ENCODE assay signal across 15 cellular contexts in genomic region chr6:106192824-106193223, GRCh38.
DNase-seq lines count a peak whose midpoint lies in the region; ATAC-seq and TF ChIP-seq lines count a peak whose summit lies in the region.
"Had no signal": no experiment of that assay in that cellular context is flagged by ENCODE, and none has a peak within 500 bp of the region (broad histone marks: within the 10 kb centered on the region; RNA-seq: fewer than 3 reads in every experiment).

No MANE protein-coding gene starts in this region.

- no peak for ATAC-seq in activated naive CD8-positive, alpha-beta T cell treated with anti-CD3 and anti-CD28 coated beads, Interleukin-2, amount 10 ng/mL, durations not matched to agents 7 days and 5 days (ENCODE audit: low read depth)
- no peak for ATAC-seq in activated naive CD8-positive, alpha-beta T cell treated with anti-CD3 and anti-CD28 coated beads, Interleukin-2, amount 50 U/mL, for 24 hours
- no peak for ATAC-seq in CD4-positive, alpha-beta T cell (ENCODE audit: poor library complexity)
- ATAC-seq: activated T-cell treated with anti-CD3 and anti-CD28 coated beads, Interleukin-2, amount 50 U/mL, for 72 hours; pancreas had no signal

- POLR2A ChIA-PET in activated naive CD8-positive, alpha-beta T cell treated with anti-CD3 and anti-CD28 coated beads, Interleukin-2, amount 10 ng/mL, durations not matched to agents 7 days and 5 days (lab: Charles Lee): interaction anchor here (1.7 kb wide), 2 partner anchors 51 to 95 kb away, joined by 4 to 5 read pairs; no protein-coding TSS in a partner anchor
- POLR2A ChIA-PET in CD4-positive, alpha-beta T cell (lab: Charles Lee): interaction anchor here (0.8 kb wide), 2 partner anchors 14 to 95 kb away, joined by 3 read pairs; no protein-coding TSS in a partner anchor

- CTCF ChIA-PET in CD4-positive, alpha-beta T cell (lab: Charles Lee): interaction anchor here (0.8 to 1.8 kb wide), 4 partner anchors 10 to 107 kb away, joined by 3 to 4 read pairs (median 3); partner anchors contain the start of gene PRDM1

- H3K4me1 Mint-ChIP-seq in activated naive CD8-positive, alpha-beta T cell treated with anti-CD3 and anti-CD28 coated beads, Interleukin-2, amount 10 ng/mL, durations not matched to agents 7 days and 5 days: peaks cover 52% of the 10 kb centered on the region
- H3K4me1 Mint-ChIP-seq in activated naive CD8-positive, alpha-beta T cell treated with anti-CD3 and anti-CD28 coated beads, Interleukin-2, amount 50 U/mL, for 24 hours: peaks cover 57% of the 10 kb centered on the region
- peaks cover 17% of the 10 kb centered on the region for H3K4me1 Mint-ChIP-seq in type B pancreatic cell (ENCODE audit: unreplicated experiment)
- H3K4me1 Mint-ChIP-seq in CD4-positive, alpha-beta T cell (ENCODE audit: low read depth): peaks cover 44% of the 10 kb centered on the region

- H3K27me3 ChIP-seq in fibroblast of lung (ENCODE audit: control insufficient read depth, insufficient read depth, low read length): no peaks in the 10 kb centered on the region
- no peaks in the 10 kb centered on the region for H3K27me3 ChIP-seq in CD4-positive, alpha-beta T cell (ENCODE audit: control insufficient read depth, insufficient read depth, low read length)
- H3K27me3 ChIP-seq: pancreas had no signal

- intact Hi-C loops in CD4-positive, alpha-beta T cell (cut with DNase I, micrococcal nuclease): no loop called here

- no peak overlapping the region for H3K27ac ChIP-seq in fibroblast of lung (ENCODE audit: insufficient read depth, low read length)
- H3K27ac ChIP-seq in CD4-positive, alpha-beta T cell (ENCODE audit: low read depth, low read length): no peak overlapping the region
- H3K27ac ChIP-seq: pancreas had no signal

- peaks cover 2% of the 10 kb centered on the region for H3K9me3 Mint-ChIP-seq in activated naive CD8-positive, alpha-beta T cell treated with anti-CD3 and anti-CD28 coated beads, Interleukin-2, amount 10 ng/mL, durations not matched to agents 7 days and 5 days
- H3K9me3 Mint-ChIP-seq in activated naive CD8-positive, alpha-beta T cell treated with anti-CD3 and anti-CD28 coated beads, Interleukin-2, amount 50 U/mL, for 24 hours: no peaks in the 10 kb centered on the region
- no peaks in the 10 kb centered on the region for H3K9me3 Mint-ChIP-seq in type B pancreatic cell
- H3K9me3 Mint-ChIP-seq in CD4-positive, alpha-beta T cell: no peaks in the 10 kb centered on the region

- H3K4me2 ChIP-seq in fibroblast of lung (ENCODE audit: extremely low read depth, insufficient read depth, low read length): peak overlapping the region; percentile 37

- H3K27ac Mint-ChIP-seq in activated naive CD8-positive, alpha-beta T cell treated with anti-CD3 and anti-CD28 coated beads, Interleukin-2, amount 10 ng/mL, durations not matched to agents 7 days and 5 days: peak overlapping the region; percentile 1
- H3K27ac Mint-ChIP-seq in activated naive CD8-positive, alpha-beta T cell treated with anti-CD3 and anti-CD28 coated beads, Interleukin-2, amount 50 U/mL, for 24 hours: no peak overlapping the region
- peak overlapping the region; percentile 73 for H3K27ac Mint-ChIP-seq in type B pancreatic cell
- no peak overlapping the region for H3K27ac Mint-ChIP-seq in CD4-positive, alpha-beta T cell
- H3K27ac Mint-ChIP-seq: activated T-cell treated with anti-CD3 and anti-CD28 coated beads, Interleukin-2, amount 50 U/mL, for 72 hours had no signal

- no peaks in the 10 kb centered on the region for H3K36me3 ChIP-seq in fibroblast of lung (ENCODE audit: control insufficient read depth, insufficient read depth, low read length)
- H3K36me3 ChIP-seq: HAP-1, pancreas had no signal

- peaks cover 29% of the 10 kb centered on the region for H3K36me3 Mint-ChIP-seq in activated naive CD8-positive, alpha-beta T cell treated with anti-CD3 and anti-CD28 coated beads, Interleukin-2, amount 10 ng/mL, durations not matched to agents 7 days and 5 days
- H3K36me3 Mint-ChIP-seq in activated naive CD8-positive, alpha-beta T cell treated with anti-CD3 and anti-CD28 coated beads, Interleukin-2, amount 50 U/mL, for 24 hours (ENCODE audit: low read depth): peaks cover 31% of the 10 kb centered on the region
- peaks cover 10% of the 10 kb centered on the region for H3K36me3 Mint-ChIP-seq in type B pancreatic cell
- peaks cover 17% of the 10 kb centered on the region for H3K36me3 Mint-ChIP-seq in CD4-positive, alpha-beta T cell (ENCODE audit: low read depth)

- no peaks in the 10 kb centered on the region for H3K79me2 ChIP-seq in fibroblast of lung (ENCODE audit: control insufficient read depth, insufficient read depth, low read length)

- H3K4me1 ChIP-seq in fibroblast of lung (ENCODE audit: control insufficient read depth, extremely low read depth, insufficient read depth, low read length): peaks cover 6% of the 10 kb centered on the region
- H3K4me1 ChIP-seq: pancreas had no signal

- TF ChIP-seq CTCF in fibroblast of lung (conservative IDR thresholded peaks at IDR 0.05 in 1 of 2, IDR thresholded peaks at IDR 0.05 in 1 of 2; ENCODE audit: low read depth in 1 of 2, low read length in 2 of 2): no peak
- TF ChIP-seq CTCF in type B pancreatic cell (conservative IDR thresholded peaks at IDR 0.05): no peak
- no peak for TF ChIP-seq CTCF in CD4-positive, alpha-beta T cell (IDR thresholded peaks at IDR 0.05)

- DNase-seq in activated naive CD8-positive, alpha-beta T cell treated with anti-CD3 and anti-CD28 coated beads, Interleukin-2, amount 10 ng/mL, durations not matched to agents 7 days and 5 days: no peak
- DNase-seq in activated naive CD8-positive, alpha-beta T cell treated with anti-CD3 and anti-CD28 coated beads, Interleukin-2, amount 50 U/mL, for 24 hours: no peak
- DNase-seq in SK-N-DZ (ENCODE audit: low spot score) (peak; percentile 19), fibroblast of lung (ENCODE audit: low read depth in 2 of 2) (peak in 1 of 2 donors; percentile 91), type B pancreatic cell (ENCODE audit: extremely low spot score, unreplicated experiment) (no peak), SKM-1 (lab: John Stamatoyannopoulos, UW; ENCODE audit: unreplicated experiment) (no peak)
- no peak for DNase-seq in CD4-positive, alpha-beta T cell
- DNase-seq in stimulated activated CD4-positive, alpha-beta T cell treated with anti-CD3 and anti-CD28 coated beads, Interleukin-4, amount 100 ng/mL, for 1 hour: no peak
- DNase-seq: activated T-cell treated with anti-CD3 and anti-CD28 coated beads, Interleukin-2, amount 50 U/mL, for 72 hours; DMS 273 treated with DMSO at 0.1 percent for 48 hours; pancreas; SHP77 treated with DMSO at 0.1 percent for 48 hours; stimulated activated CD8-positive, alpha-beta memory T cell treated with anti-CD3 and anti-CD28 coated beads, Interleukin-4, amount 100 ng/mL, for 48 hours; trophoblast cell had no signal

- no peak overlapping the region for H2AFZ ChIP-seq in fibroblast of lung (ENCODE audit: low read length)

- H3K4me3 Mint-ChIP-seq in activated naive CD8-positive, alpha-beta T cell treated with anti-CD3 and anti-CD28 coated beads, Interleukin-2, amount 10 ng/mL, durations not matched to agents 7 days and 5 days: no peak overlapping the region
- H3K4me3 Mint-ChIP-seq in activated naive CD8-positive, alpha-beta T cell treated with anti-CD3 and anti-CD28 coated beads, Interleukin-2, amount 50 U/mL, for 24 hours: no peak overlapping the region
- H3K4me3 Mint-ChIP-seq in type B pancreatic cell: peak overlapping the region; percentile 21
- no peak overlapping the region for H3K4me3 Mint-ChIP-seq in CD4-positive, alpha-beta T cell
- H3K4me3 Mint-ChIP-seq: activated T-cell treated with anti-CD3 and anti-CD28 coated beads, Interleukin-2, amount 50 U/mL, for 72 hours had no signal

- H3K9me3 ChIP-seq in fibroblast of lung (ENCODE audit: control insufficient read depth, insufficient read depth, low read depth, low read length): no peaks in the 10 kb centered on the region
- H3K9me3 ChIP-seq in CD4-positive, alpha-beta T cell (ENCODE audit: control insufficient read depth, low read length): no peaks in the 10 kb centered on the region
- H3K9me3 ChIP-seq: HAP-1 had no signal

- H4K20me1 ChIP-seq in fibroblast of lung (ENCODE audit: control insufficient read depth, extremely low read depth, insufficient read depth, low read length): no peaks in the 10 kb centered on the region

- H3K9ac ChIP-seq in fibroblast of lung (ENCODE audit: insufficient read depth, low read length): no peak overlapping the region

- H3K4me3 ChIP-seq in fibroblast of lung (replicated peaks in 1 of 4; ENCODE audit: control extremely low read depth in 1 of 4, insufficient read depth in 1 of 4, low read depth in 3 of 4, low read length in 4 of 4): no peak overlapping the region
- H3K4me3 ChIP-seq: HAP-1, pancreas had no signal

- no peaks in the 10 kb centered on the region for H3K27me3 Mint-ChIP-seq in activated naive CD8-positive, alpha-beta T cell treated with anti-CD3 and anti-CD28 coated beads, Interleukin-2, amount 10 ng/mL, durations not matched to agents 7 days and 5 days
- no peaks in the 10 kb centered on the region for H3K27me3 Mint-ChIP-seq in activated naive CD8-positive, alpha-beta T cell treated with anti-CD3 and anti-CD28 coated beads, Interleukin-2, amount 50 U/mL, for 24 hours
- H3K27me3 Mint-ChIP-seq in type B pancreatic cell: no peaks in the 10 kb centered on the region
- no peaks in the 10 kb centered on the region for H3K27me3 Mint-ChIP-seq in CD4-positive, alpha-beta T cell

Comparison
In these comparisons a context has a peak if more than half of its experiments do, and no peak if none do; other contexts are left out.
1. H3K27ac Mint-ChIP-seq: peak in activated naive CD8-positive, alpha-beta T cell treated with anti-CD3 and anti-CD28 coated beads, Interleukin-2, amount 10 ng/mL, durations not matched to agents 7 days and 5 days (single experiment) and type B pancreatic cell (single experiment); none in activated naive CD8-positive, alpha-beta T cell treated with anti-CD3 and anti-CD28 coated beads, Interleukin-2, amount 50 U/mL, for 24 hours (single experiment) and CD4-positive, alpha-beta T cell (single experiment).